In the genomic region with DNA sequence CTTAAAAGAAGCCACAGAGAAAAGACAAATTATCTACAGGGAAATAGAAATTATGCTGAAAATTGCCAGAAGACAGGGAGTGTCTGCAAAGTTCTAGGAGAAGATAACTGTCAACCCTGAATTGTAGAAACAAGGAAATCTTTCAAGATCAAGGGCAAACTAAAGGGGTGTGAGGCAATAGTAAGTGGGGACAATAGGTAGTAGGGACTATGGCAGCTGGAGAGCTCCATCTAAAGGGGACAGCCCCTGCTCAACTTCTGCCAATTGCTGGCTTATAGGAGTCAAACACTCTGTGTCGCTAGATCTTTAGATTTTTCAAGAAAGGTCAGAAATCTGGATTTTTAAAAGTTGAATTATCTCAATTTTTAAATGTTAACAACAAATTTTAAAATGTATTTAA, we compare ENCODE assay signal across 22 cellular contexts. TPM values are rescaled to one million over a fixed set of nuclear protein-coding genes. Genes with fewer than 3 reads are reported as not detected.
A peak's percentile ranks its signal among the peaks of the same experiment; 100 is the strongest.
DNase-seq lines count a peak whose midpoint lies in the region; ATAC-seq and TF ChIP-seq lines count a peak whose summit lies in the region.
"Had no signal": no experiment of that assay in that cellular context is flagged by ENCODE, and none has a peak within 500 bp of the region (broad histone marks: within the 10 kb centered on the region; RNA-seq: fewer than 3 reads in every experiment).

No MANE protein-coding gene starts in this region.

- no peaks in the 10 kb centered on the region for H3K9me3 ChIP-seq in CD4-positive, alpha-beta T cell (ENCODE audit: control insufficient read depth, low read length)

- CTCF ChIA-PET in CD4-positive, alpha-beta T cell (lab: Charles Lee): no interaction called here
- CTCF ChIA-PET in T-cell (lab: Charles Lee): interaction anchor here (0.5 to 2.6 kb wide), 2 partner anchors 10 to 12 kb away, joined by 3 to 6 read pairs; partner anchors contain the start of gene ST3GAL5 (in 1 of the 2)

- intact Hi-C loops in CD4-positive, alpha-beta T cell (cut with DNase I, micrococcal nuclease): no loop called here

- no peak for TF ChIP-seq CTCF in CD4-positive, alpha-beta T cell (IDR thresholded peaks at IDR 0.05)

- H3K9me3 Mint-ChIP-seq in activated naive CD8-positive, alpha-beta T cell (ENCODE audit: low read depth): no peaks in the 10 kb centered on the region
- peaks cover 14% of the 10 kb centered on the region for H3K9me3 Mint-ChIP-seq in activated naive CD8-positive, alpha-beta T cell treated with anti-CD3 and anti-CD28 coated beads, Interleukin-2, amount 50 U/mL, for 24 hours
- peaks cover 3% of the 10 kb centered on the region for H3K9me3 Mint-ChIP-seq in CD4-positive, alpha-beta T cell
- H3K9me3 Mint-ChIP-seq in T-cell: peaks cover 0 to 5% (median 4%) of the 10 kb centered on the region in 3 donors
- peaks cover 18% of the 10 kb centered on the region for H3K9me3 Mint-ChIP-seq in stimulated activated memory B cell treated with anti-CD40 and anti-IgM and Interleukin-4, amounts not matched to agents 10 μg/mL and 1 μg/mL and 100 μg/mL, for 72 hours

- H3K36me3 Mint-ChIP-seq in activated naive CD8-positive, alpha-beta T cell: peaks cover 7% of the 10 kb centered on the region
- peaks cover 10% of the 10 kb centered on the region for H3K36me3 Mint-ChIP-seq in activated naive CD8-positive, alpha-beta T cell treated with anti-CD3 and anti-CD28 coated beads, Interleukin-2, amount 50 U/mL, for 24 hours (ENCODE audit: low read depth)
- no peaks in the 10 kb centered on the region for H3K36me3 Mint-ChIP-seq in CD4-positive, alpha-beta T cell (ENCODE audit: low read depth)
- H3K36me3 Mint-ChIP-seq in T-cell: no peaks in the 10 kb centered on the region
- H3K36me3 Mint-ChIP-seq in stimulated activated memory B cell treated with anti-CD40 and anti-IgM and Interleukin-4, amounts not matched to agents 10 μg/mL and 1 μg/mL and 100 μg/mL, for 72 hours: peaks cover 27% of the 10 kb centered on the region

- POLR2A ChIA-PET in CD4-positive, alpha-beta T cell (lab: Charles Lee): no interaction called here
- POLR2A ChIA-PET in T-cell (lab: Charles Lee): interaction anchor here in 1 of 2 donors (0.6 kb wide), 1 partner anchor 10 kb away, joined by 3 read pairs; no protein-coding TSS in a partner anchor

- no peak for ATAC-seq in activated naive CD8-positive, alpha-beta T cell treated with anti-CD3 and anti-CD28 coated beads, Interleukin-2, amount 50 U/mL, for 24 hours
- no peak for ATAC-seq in CD4-positive, alpha-beta T cell (ENCODE audit: poor library complexity)
- ATAC-seq in T-cell (replicated peaks in 1 of 4) (no peak), HG03280 (IDR thresholded peaks at IDR 0.05; ENCODE audit: unreplicated experiment) (no peak)
- no peak for ATAC-seq in stimulated activated memory B cell treated with anti-CD40 and anti-IgM and Interleukin-4, amounts not matched to agents 10 μg/mL and 1 μg/mL and 100 μg/mL, for 72 hours
- ATAC-seq: GM23338 had no signal

- H3K4me1 Mint-ChIP-seq in activated naive CD8-positive, alpha-beta T cell (ENCODE audit: low read depth): peaks cover 45% of the 10 kb centered on the region
- H3K4me1 Mint-ChIP-seq in activated naive CD8-positive, alpha-beta T cell treated with anti-CD3 and anti-CD28 coated beads, Interleukin-2, amount 50 U/mL, for 24 hours: peaks cover 19% of the 10 kb centered on the region
- H3K4me1 Mint-ChIP-seq in CD4-positive, alpha-beta T cell (ENCODE audit: low read depth): peaks cover 17% of the 10 kb centered on the region
- H3K4me1 Mint-ChIP-seq in T-cell: peaks cover 29 to 43% (median 31%) of the 10 kb centered on the region in 3 donors
- H3K4me1 Mint-ChIP-seq in stimulated activated memory B cell treated with anti-CD40 and anti-IgM and Interleukin-4, amounts not matched to agents 10 μg/mL and 1 μg/mL and 100 μg/mL, for 72 hours: peaks cover 16% of the 10 kb centered on the region

- no peak for DNase-seq in activated naive CD8-positive, alpha-beta T cell treated with anti-CD3 and anti-CD28 coated beads, Interleukin-2, amount 50 U/mL, for 24 hours
- no peak for DNase-seq in CD4-positive, alpha-beta T cell
- DNase-seq in T-cell (no peak), SIG-M5 (lab: John Stamatoyannopoulos, UW) (no peak)
- DNase-seq: Calu3, GF-D8, H9, Karpas-422, MV-4-11, NCI-H1105, NCI-H146, NCI-H2029, NCI-H446, NCI-H524 treated with DMSO at 0.1 percent for 48 hours, NCI-H774 had no signal

- no peaks in the 10 kb centered on the region for H3K27me3 ChIP-seq in CD4-positive, alpha-beta T cell (ENCODE audit: control insufficient read depth, insufficient read depth, low read length)
- H3K27me3 ChIP-seq: BLaER1 treated with 17β-estradiol and CSF1 and Interleukin-3, amounts not matched to agents 10 nM and 100 nM; SJSA1 had no signal

- H3K27ac ChIP-seq in CD4-positive, alpha-beta T cell (ENCODE audit: low read depth, low read length): no peak overlapping the region
- H3K27ac ChIP-seq: BLaER1 treated with 17β-estradiol and CSF1 and Interleukin-3, amounts not matched to agents 10 nM and 100 nM; SJSA1 had no signal

- H3K27ac Mint-ChIP-seq in activated naive CD8-positive, alpha-beta T cell: peak overlapping the region; percentile 78
- no peak overlapping the region for H3K27ac Mint-ChIP-seq in activated naive CD8-positive, alpha-beta T cell treated with anti-CD3 and anti-CD28 coated beads, Interleukin-2, amount 50 U/mL, for 24 hours
- H3K27ac Mint-ChIP-seq in CD4-positive, alpha-beta T cell: peak overlapping the region; percentile 14
- H3K27ac Mint-ChIP-seq in T-cell: peak overlapping the region; percentile 36 to 57
- peak overlapping the region; percentile 33 for H3K27ac Mint-ChIP-seq in stimulated activated memory B cell treated with anti-CD40 and anti-IgM and Interleukin-4, amounts not matched to agents 10 μg/mL and 1 μg/mL and 100 μg/mL, for 72 hours
- H3K27ac Mint-ChIP-seq: GM23338, H9, IgD-negative memory B cell had no signal

- H3K4me3 Mint-ChIP-seq in activated naive CD8-positive, alpha-beta T cell: no peak overlapping the region
- no peak overlapping the region for H3K4me3 Mint-ChIP-seq in activated naive CD8-positive, alpha-beta T cell treated with anti-CD3 and anti-CD28 coated beads, Interleukin-2, amount 50 U/mL, for 24 hours
- H3K4me3 Mint-ChIP-seq in CD4-positive, alpha-beta T cell: no peak overlapping the region
- H3K4me3 Mint-ChIP-seq in T-cell: no peak overlapping the region
- no peak overlapping the region for H3K4me3 Mint-ChIP-seq in stimulated activated memory B cell treated with anti-CD40 and anti-IgM and Interleukin-4, amounts not matched to agents 10 μg/mL and 1 μg/mL and 100 μg/mL, for 72 hours
- H3K4me3 Mint-ChIP-seq: GM23338, H9 had no signal

- no peaks in the 10 kb centered on the region for H3K27me3 Mint-ChIP-seq in activated naive CD8-positive, alpha-beta T cell
- H3K27me3 Mint-ChIP-seq in activated naive CD8-positive, alpha-beta T cell treated with anti-CD3 and anti-CD28 coated beads, Interleukin-2, amount 50 U/mL, for 24 hours: no peaks in the 10 kb centered on the region
- H3K27me3 Mint-ChIP-seq in CD4-positive, alpha-beta T cell: no peaks in the 10 kb centered on the region
- no peaks in the 10 kb centered on the region for H3K27me3 Mint-ChIP-seq in T-cell
- H3K27me3 Mint-ChIP-seq in stimulated activated memory B cell treated with anti-CD40 and anti-IgM and Interleukin-4, amounts not matched to agents 10 μg/mL and 1 μg/mL and 100 μg/mL, for 72 hours: no peaks in the 10 kb centered on the region
- H3K27me3 Mint-ChIP-seq: IgD-negative memory B cell had no signal

RNA-seq across cellular contexts. Expression of gene ST3GAL5, which starts 10.1 kb away (rescaled TPM):
- 10 to 100 TPM; 76.7 to 77.8 TPM for total RNA-seq in CD4-positive, alpha-beta T cell
- total RNA-seq in T-cell: 10 to 100 TPM; 22.8 to 56.2 (median 31.9) TPM
